23 cellular contexts compared by ENCODE assay signal in genomic region chr20:57806476-57806875, GRCh38.
DNase-seq lines count a peak whose midpoint lies in the region; ATAC-seq, FAIRE-seq and TF ChIP-seq lines count a peak whose summit lies in the region.
"Had no signal": no experiment of that assay in that cellular context is flagged by ENCODE, and none has a peak within 500 bp of the region (broad histone marks: within the 10 kb centered on the region; RNA-seq: fewer than 3 reads in every experiment).

No MANE protein-coding gene starts in this region.

- H3K18ac ChIP-seq in neuronal stem cell (ENCODE audit: low read length), result peak overlapping the region; percentile 3

- H4K91ac ChIP-seq in neuronal stem cell (ENCODE audit: low read depth, low read length, poor library complexity), result no peak overlapping the region

- H3K4me1 ChIP-seq in neuronal stem cell (ENCODE audit: control insufficient read depth in 2 of 2, insufficient read depth in 1 of 2, low read depth in 1 of 2, low read length in 2 of 2), result peaks cover 0 to 16% of the 10 kb centered on the region in 2 donors
- H3K4me1 ChIP-seq in spleen, result no peaks in the 10 kb centered on the region

- no peak overlapping the region for H2BK120ac ChIP-seq in neuronal stem cell (ENCODE audit: low read depth, low read length)

- H3K27me3 ChIP-seq in neuronal stem cell (ENCODE audit: control insufficient read depth in 3 of 3, insufficient read depth in 3 of 3, low read depth in 1 of 3, low read length in 3 of 3), result peaks cover 0 to 10% (median 0%) of the 10 kb centered on the region in 3 experiments
- peaks cover 0 to 9% (median 0%) of the 10 kb centered on the region in 7 donors for H3K27me3 ChIP-seq in spleen (replicated peaks in 1 of 7)
- H3K27me3 ChIP-seq: BLaER1 had no signal

- intact Hi-C loops in spleen (cut with DNase I; ENCODE audit: low total_unique reads), result no loop called here

- TF ChIP-seq POLR2A in spleen (IDR thresholded peaks at IDR 0.05), result no peak

- no peaks in the 10 kb centered on the region for H3K27me3 Mint-ChIP-seq in chondrocyte (ENCODE audit: low read depth)
- H3K27me3 Mint-ChIP-seq in activated naive CD8-positive, alpha-beta T cell treated with anti-CD3 and anti-CD28 coated beads for 36 hours, result no peaks in the 10 kb centered on the region

- H3K9me3 Mint-ChIP-seq in chondrocyte (ENCODE audit: low read depth), result no peaks in the 10 kb centered on the region
- no peaks in the 10 kb centered on the region for H3K9me3 Mint-ChIP-seq in activated naive CD8-positive, alpha-beta T cell treated with anti-CD3 and anti-CD28 coated beads for 36 hours
- H3K9me3 Mint-ChIP-seq: CD4-positive, CD25-positive, alpha-beta regulatory T cell; CD8-positive, alpha-beta T cell; GM23338; H9 had no signal

- H3K27ac ChIP-seq in neuronal stem cell (replicated peaks; ENCODE audit: low read length) (no peak overlapping the region), spleen (no peak overlapping the region)
- H3K27ac ChIP-seq: 22Rv1, BLaER1, C4-2B had no signal

- H2AK5ac ChIP-seq in neuronal stem cell (ENCODE audit: low read depth, low read length), result peak overlapping the region; percentile 20

- H3K4me3 ChIP-seq in neuronal stem cell (ENCODE audit: low read length in 2 of 2), result no peak overlapping the region
- H3K4me3 ChIP-seq in spleen, result no peak overlapping the region
- H3K4me3 ChIP-seq: BLaER1, GM23338 had no signal

- no peak overlapping the region for H3K23ac ChIP-seq in neuronal stem cell (ENCODE audit: low read depth, low read length, poor library complexity)

- no peak overlapping the region for H4K8ac ChIP-seq in neuronal stem cell (ENCODE audit: low read depth, low read length)

- H2BK15ac ChIP-seq in neuronal stem cell (ENCODE audit: low read length), result peak overlapping the region; percentile 26

- peak overlapping the region; percentile 10 for H2BK5ac ChIP-seq in neuronal stem cell (ENCODE audit: low read length)

- H3K36me3 ChIP-seq in neuronal stem cell (replicated peaks in 1 of 2; ENCODE audit: control insufficient read depth in 2 of 2, insufficient read depth in 2 of 2, low read length in 2 of 2) (no peaks in the 10 kb centered on the region), spleen (no peaks in the 10 kb centered on the region)
- H3K36me3 ChIP-seq: BLaER1 had no signal

- H2BK12ac ChIP-seq in neuronal stem cell (ENCODE audit: low read length), result no peak overlapping the region

- H3K79me1 ChIP-seq in neuronal stem cell (ENCODE audit: low read depth, low read length), result peaks cover 2% of the 10 kb centered on the region

- TF ChIP-seq CTCF in chondrocyte (IDR thresholded peaks at IDR 0.05), result no peak
- TF ChIP-seq CTCF in spleen (IDR thresholded peaks at IDR 0.05 in 8 of 11, conservative IDR thresholded peaks at IDR 0.05 in 3 of 11), result no peak

- H3K4me2 ChIP-seq in neuronal stem cell (ENCODE audit: insufficient read depth, low read length, poor library complexity, severe bottlenecking), result no peak overlapping the region
- H3K4me2 ChIP-seq: BLaER1, GM23338 had no signal

- DNase-seq in HTR-8/SVneo (ENCODE audit: insufficient read length, low spot score) (no peak), chondrocyte (ENCODE audit: low spot score) (peak; percentile 51), neuronal stem cell (ENCODE audit: low spot score) (no peak), spleen (peak; percentile 54), SIG-M5 treated with dmso at 0.1 percent for 504 hours (lab: John Stamatoyannopoulos, UW; ENCODE audit: unreplicated experiment) (no peak)
- no peak for DNase-seq in activated T-cell treated with anti-CD3 and anti-CD28 coated beads, Interleukin-2, amount 50 U/mL, for 1 hour
- no peak for DNase-seq in activated naive CD8-positive, alpha-beta T cell treated with anti-CD3 and anti-CD28 coated beads for 36 hours
- DNase-seq: Caco-2; CD4-positive, CD25-positive, alpha-beta regulatory T cell; CD8-positive, alpha-beta T cell; DMS153; DND-41; H9 had no signal

- H3K9ac ChIP-seq in neuronal stem cell (ENCODE audit: low read depth, low read length, poor library complexity), result no peak overlapping the region
- H3K9ac ChIP-seq: BLaER1 had no signal

- peak; percentile 88 for FAIRE-seq in HTR-8/SVneo (lab: Jason Lieb, UNC)
- FAIRE-seq: A204.1, G401.6, GM12892 had no signal

- no peaks in the 10 kb centered on the region for H3K36me3 Mint-ChIP-seq in chondrocyte (ENCODE audit: low read depth)
- no peaks in the 10 kb centered on the region for H3K36me3 Mint-ChIP-seq in activated naive CD8-positive, alpha-beta T cell treated with anti-CD3 and anti-CD28 coated beads for 36 hours
- H3K36me3 Mint-ChIP-seq: CD4-positive, CD25-positive, alpha-beta regulatory T cell; CD8-positive, alpha-beta T cell had no signal

- H3K4me3 Mint-ChIP-seq in chondrocyte (ENCODE audit: unreplicated experiment), result no peak overlapping the region
- H3K4me3 Mint-ChIP-seq in activated naive CD8-positive, alpha-beta T cell treated with anti-CD3 and anti-CD28 coated beads for 36 hours, result no peak overlapping the region
- H3K4me3 Mint-ChIP-seq: B cell; CD4-positive, CD25-positive, alpha-beta regulatory T cell; CD8-positive, alpha-beta T cell; GM23338; H9 had no signal

- H2AFZ ChIP-seq in neuronal stem cell (ENCODE audit: low read length), result no peak overlapping the region
- H2AFZ ChIP-seq: GM23338 had no signal

- peak overlapping the region; percentile 4 for H3K14ac ChIP-seq in neuronal stem cell (ENCODE audit: low read length)

- no peak overlapping the region for H3K27ac Mint-ChIP-seq in chondrocyte (ENCODE audit: unreplicated experiment)
- H3K27ac Mint-ChIP-seq in activated naive CD8-positive, alpha-beta T cell treated with anti-CD3 and anti-CD28 coated beads for 36 hours, result no peak overlapping the region
- H3K27ac Mint-ChIP-seq: B cell; CD8-positive, alpha-beta T cell; GM23338 had no signal

- WGBS in neuronal stem cell (ENCODE audit: extremely low coverage in 2 of 2, insufficient read length in 2 of 2, insufficient replicate concordance in 1 of 2), 2 donors, result no CpG with 5 or more reads among the region's 6 CpGs
- 91 to 97% (median 95%) methylated on average over 6 of the region's 6 CpGs for WGBS in spleen, 5 donors

- H3K4ac ChIP-seq in neuronal stem cell (ENCODE audit: low read length), result no peak overlapping the region

- no peak for ATAC-seq in HG03342 (IDR thresholded peaks at IDR 0.05; ENCODE audit: unreplicated experiment)
- ATAC-seq: CD8-positive, alpha-beta T cell; GM23338; HCT116 had no signal

- H3K9me3 ChIP-seq in neuronal stem cell (replicated peaks in 1 of 2; ENCODE audit: control insufficient read depth in 2 of 2, insufficient read depth in 1 of 2, low read depth in 1 of 2, low read length in 2 of 2), result no peaks in the 10 kb centered on the region
- no peaks in the 10 kb centered on the region for H3K9me3 ChIP-seq in spleen
- H3K9me3 ChIP-seq: BLaER1, Caco-2 had no signal

- peaks cover 49% of the 10 kb centered on the region for H3K4me1 Mint-ChIP-seq in chondrocyte (ENCODE audit: low read depth)
- no peaks in the 10 kb centered on the region for H3K4me1 Mint-ChIP-seq in activated naive CD8-positive, alpha-beta T cell treated with anti-CD3 and anti-CD28 coated beads for 36 hours
- H3K4me1 Mint-ChIP-seq: B cell; CD4-positive, CD25-positive, alpha-beta regulatory T cell had no signal

Comparison
In these comparisons a context has a peak if more than half of its experiments do, and no peak if none do; other contexts are left out.
1. DNase-seq: peak in chondrocyte (single experiment) and spleen (single experiment); none in HTR-8/SVneo (single experiment), neuronal stem cell (single experiment), SIG-M5 treated with dmso at 0.1 percent for 504 hours (single experiment), activated T-cell treated with anti-CD3 and anti-CD28 coated beads, Interleukin-2, amount 50 U/mL, for 1 hour (single experiment) and activated naive CD8-positive, alpha-beta T cell treated with anti-CD3 and anti-CD28 coated beads for 36 hours (single experiment).